In the genomic region with DNA sequence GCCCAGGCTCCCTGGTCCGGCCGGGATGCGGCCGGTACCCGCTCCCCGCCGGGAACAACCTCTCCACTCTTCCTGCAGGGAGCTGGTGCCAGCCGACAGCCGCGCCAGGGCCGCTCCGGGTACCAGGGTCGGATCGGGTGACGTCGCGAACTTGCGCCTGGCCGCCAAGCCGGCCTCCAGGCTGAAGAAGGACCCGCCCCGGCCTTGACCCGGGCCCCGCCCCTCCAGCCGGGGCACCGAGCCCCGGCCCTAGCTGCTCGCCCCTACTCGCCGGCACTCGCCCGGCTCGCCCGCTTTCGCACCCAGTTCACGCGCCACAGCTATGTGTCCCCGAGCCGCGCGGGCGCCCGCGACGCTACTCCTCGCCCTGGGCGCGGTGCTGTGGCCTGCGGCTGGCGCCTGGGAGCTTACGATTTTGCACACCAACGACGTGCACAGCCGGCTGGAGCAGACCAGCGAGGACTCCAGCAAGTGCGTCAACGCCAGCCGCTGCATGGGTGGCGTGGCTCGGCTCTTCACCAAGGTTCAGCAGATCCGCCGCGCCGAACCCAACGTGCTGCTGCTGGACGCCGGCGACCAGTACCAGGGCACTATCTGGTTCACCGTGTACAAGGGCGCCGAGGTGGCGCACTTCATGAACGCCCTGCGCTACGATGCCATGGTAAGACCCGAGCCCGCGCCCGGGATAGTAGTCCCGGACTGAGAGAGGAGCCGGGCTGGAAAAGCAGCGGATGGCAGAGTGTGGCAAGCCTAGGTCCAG, we compare ENCODE assay signal across 1 cellular context.
TF ChIP-seq lines count a peak whose summit lies in the region.

Gene NT5E, plus strand, starts transcription at position 266 of the 760 bp plus-strand sequence. Its CDS starts 57 bp downstream, at position 323.

TF ChIP-seq in HCT116, 20 proteins besides CTCF, POLR2A, EP300 and RAD21 (continued from another document):
- no peak for TF ChIP-seq ZNF274 (IDR thresholded peaks at IDR 0.05; ENCODE audit: low read depth, low read length)
- peak; percentile 7 for TF ChIP-seq TCF7L2 (IDR thresholded peaks at IDR 0.05; ENCODE audit: borderline replicate concordance, extremely low read depth, insufficient read depth, insufficient read length)
- TF ChIP-seq ZFX (IDR thresholded peaks at IDR 0.05): peak; percentile 66
- TF ChIP-seq MAX (IDR thresholded peaks at IDR 0.05): 0 out of 2 replicates have a peak, but pooled peaks have one; percentile 59
- no peak for TF ChIP-seq ZBTB33 (IDR thresholded peaks at IDR 0.05; ENCODE audit: extremely low read depth, insufficient replicate concordance, low read length)
- TF ChIP-seq EZH2 (IDR thresholded peaks at IDR 0.05): no peak
- TF ChIP-seq CEBPB (IDR thresholded peaks at IDR 0.05; ENCODE audit: low read depth): no peak
- TF ChIP-seq FOSL1 (IDR thresholded peaks at IDR 0.05; ENCODE audit: low read depth): no peak
- peak; percentile 28; the same call in 1 of the 2 replicates for TF ChIP-seq SP1 (IDR thresholded peaks at IDR 0.05; ENCODE audit: low read depth)
- no peak for TF ChIP-seq ATF3 (IDR thresholded peaks at IDR 0.05)
- TF ChIP-seq, protein P1, sequence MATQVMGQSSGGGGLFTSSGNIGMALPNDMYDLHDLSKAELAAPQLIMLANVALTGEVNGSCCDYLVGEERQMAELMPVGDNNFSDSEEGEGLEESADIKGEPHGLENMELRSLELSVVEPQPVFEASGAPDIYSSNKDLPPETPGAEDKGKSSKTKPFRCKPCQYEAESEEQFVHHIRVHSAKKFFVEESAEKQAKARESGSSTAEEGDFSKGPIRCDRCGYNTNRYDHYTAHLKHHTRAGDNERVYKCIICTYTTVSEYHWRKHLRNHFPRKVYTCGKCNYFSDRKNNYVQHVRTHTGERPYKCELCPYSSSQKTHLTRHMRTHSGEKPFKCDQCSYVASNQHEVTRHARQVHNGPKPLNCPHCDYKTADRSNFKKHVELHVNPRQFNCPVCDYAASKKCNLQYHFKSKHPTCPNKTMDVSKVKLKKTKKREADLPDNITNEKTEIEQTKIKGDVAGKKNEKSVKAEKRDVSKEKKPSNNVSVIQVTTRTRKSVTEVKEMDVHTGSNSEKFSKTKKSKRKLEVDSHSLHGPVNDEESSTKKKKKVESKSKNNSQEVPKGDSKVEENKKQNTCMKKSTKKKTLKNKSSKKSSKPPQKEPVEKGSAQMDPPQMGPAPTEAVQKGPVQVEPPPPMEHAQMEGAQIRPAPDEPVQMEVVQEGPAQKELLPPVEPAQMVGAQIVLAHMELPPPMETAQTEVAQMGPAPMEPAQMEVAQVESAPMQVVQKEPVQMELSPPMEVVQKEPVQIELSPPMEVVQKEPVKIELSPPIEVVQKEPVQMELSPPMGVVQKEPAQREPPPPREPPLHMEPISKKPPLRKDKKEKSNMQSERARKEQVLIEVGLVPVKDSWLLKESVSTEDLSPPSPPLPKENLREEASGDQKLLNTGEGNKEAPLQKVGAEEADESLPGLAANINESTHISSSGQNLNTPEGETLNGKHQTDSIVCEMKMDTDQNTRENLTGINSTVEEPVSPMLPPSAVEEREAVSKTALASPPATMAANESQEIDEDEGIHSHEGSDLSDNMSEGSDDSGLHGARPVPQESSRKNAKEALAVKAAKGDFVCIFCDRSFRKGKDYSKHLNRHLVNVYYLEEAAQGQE (IDR thresholded peaks at IDR 0.05; ENCODE audit: low read depth): no peak
- TF ChIP-seq EZH2phosphoT487 (IDR thresholded peaks at IDR 0.05; ENCODE audit: borderline replicate concordance): no peak
